8 cellular contexts compared by ENCODE assay signal in genomic region chr6:149158076-149158475, GRCh38.
"Had no signal": no experiment of that assay in that cellular context is flagged by ENCODE, and none has a peak within 500 bp of the region (broad histone marks: within the 10 kb centered on the region; RNA-seq: fewer than 3 reads in every experiment).

No MANE protein-coding gene starts in this region.

- H3K4me1 ChIP-seq: HAP-1 had no signal

- H3K27ac ChIP-seq: GM23248, HL-60 had no signal

- H3K9me3 Mint-ChIP-seq: HFFc6 had no signal

- H3K27ac Mint-ChIP-seq: HFFc6 had no signal

- H3K9ac ChIP-seq: GM23248 had no signal

- ATAC-seq: HCT116 had no signal

- H3K9me3 ChIP-seq: HAP-1 had no signal

- H2AFZ ChIP-seq: GM23248 had no signal

- DNase-seq: GM23248, H7, HFFc6, IMR-90, KBM-7 had no signal

- H3K4me3 Mint-ChIP-seq: HFFc6 had no signal

- H3K4me3 ChIP-seq: GM23248, HAP-1 had no signal

- H3K36me3 ChIP-seq: HAP-1 had no signal
